In genomic region chr17:48541036-48541573, GRCh38 we compare ENCODE assay signal across 7 cellular contexts. TPM values are rescaled to one million over a fixed set of nuclear protein-coding genes. Genes with fewer than 3 reads are reported as not detected.
DNase-seq lines count a peak whose midpoint lies in the region; ATAC-seq and TF ChIP-seq lines count a peak whose summit lies in the region.
"Had no signal": no experiment of that assay in that cellular context is flagged by ENCODE, and none has a peak within 500 bp of the region (broad histone marks: within the 10 kb centered on the region; RNA-seq: fewer than 3 reads in every experiment).

No MANE protein-coding gene starts in this region.

- H3K9ac ChIP-seq in colonic mucosa (ENCODE audit: low read depth in 2 of 2, low read length in 2 of 2), result peak overlapping the region; percentile 66 to 81

- H3K4me1 ChIP-seq in colonic mucosa (no peaks in the 10 kb centered on the region), neuron (ENCODE audit: insufficient read depth, low read length) (no peaks in the 10 kb centered on the region)

- peak overlapping the region; percentile 87 for H3K27ac ChIP-seq in colonic mucosa

- no peaks in the 10 kb centered on the region for H3K9me3 ChIP-seq in colonic mucosa
- no peaks in the 10 kb centered on the region for H3K9me3 ChIP-seq in neuron (ENCODE audit: low read length)

- H3K27me3 ChIP-seq in colonic mucosa, result no peaks in the 10 kb centered on the region
- peaks cover 62% of the 10 kb centered on the region for H3K27me3 ChIP-seq in neuron (ENCODE audit: insufficient read depth, low read length)

- peak overlapping the region; percentile 58 for H2AFZ ChIP-seq in neuron (ENCODE audit: low read depth, low read length)

- H3K36me3 ChIP-seq in colonic mucosa (no peaks in the 10 kb centered on the region), neuron (ENCODE audit: insufficient read depth, low read length) (no peaks in the 10 kb centered on the region)

- H3K4me3 ChIP-seq in colonic mucosa, result peak overlapping the region; percentile 62
- H3K4me3 ChIP-seq in neuron (ENCODE audit: low read length), result peak overlapping the region; percentile 28

- peak; percentile 19 for DNase-seq in HT1080 (ENCODE audit: low read depth)
- no peak for DNase-seq in colonic mucosa
- DNase-seq in DMS79 treated with DMSO at 0.1 percent for 48 hours (lab: John Stamatoyannopoulos, UW), result no peak

- intact Hi-C loops in colonic mucosa (cut with DNase I), result no loop called here

- no peak for ATAC-seq in HG02623 (IDR thresholded peaks at IDR 0.05; ENCODE audit: unreplicated experiment)
- no peak for ATAC-seq in HG02884 (IDR thresholded peaks at IDR 0.05; ENCODE audit: unreplicated experiment)
- ATAC-seq: HCT116 had no signal

- TF ChIP-seq CTCF in colonic mucosa (IDR thresholded peaks at IDR 0.05), result no peak

RNA-seq across cellular contexts. Expression of gene HOXB2, which starts 3.8 kb away (rescaled TPM):
- 34.3 and 40.1 TPM in 2 replicates for total RNA-seq in HT1080 (2014; rRNA removed; shearing (Covaris generic))
- 52.9 and 59.0 TPM in 2 replicates for polyA plus RNA-seq in HT1080 (2015; cell fraction: cytosol; rRNA removed)
- polyA plus RNA-seq in HT1080 (2015; cell fraction: nucleus; rRNA removed), result 59.0 and 66.8 TPM in 2 replicates
- 1 to 10 TPM; 2.6 to 6.4 TPM for total RNA-seq in colonic mucosa

RNA-seq across cellular contexts. Expression of gene HOXB1, which starts 10.3 kb away (rescaled TPM):
- not detected in 2 replicates for total RNA-seq in HT1080 (2014; rRNA removed; shearing (Covaris generic))
- not detected in 2 replicates for polyA plus RNA-seq in HT1080 (2015; cell fraction: cytosol; rRNA removed)
- not detected in 2 replicates for polyA plus RNA-seq in HT1080 (2015; cell fraction: nucleus; rRNA removed)
- not detected for total RNA-seq in colonic mucosa

RNA-seq across cellular contexts. Expression of gene HOXB4, which starts 37.0 kb away (rescaled TPM):
- 3.9 and 4.3 TPM in 2 replicates for total RNA-seq in HT1080 (2014; rRNA removed; shearing (Covaris generic))
- polyA plus RNA-seq in HT1080 (2015; cell fraction: cytosol; rRNA removed), result 3.3 and 4.4 TPM in 2 replicates
- polyA plus RNA-seq in HT1080 (2015; cell fraction: nucleus; rRNA removed), result 12.6 and 13.8 TPM in 2 replicates
- 1 to 10 TPM; 2.5 to 4.7 TPM for total RNA-seq in colonic mucosa

RNA-seq across cellular contexts. Expression of gene HOXB3, which starts 48.9 kb away (rescaled TPM):
- 3.0 and 4.2 TPM in 2 replicates for total RNA-seq in HT1080 (2014; rRNA removed; shearing (Covaris generic))
- 2.4 and 4.3 TPM in 2 replicates for polyA plus RNA-seq in HT1080 (2015; cell fraction: cytosol; rRNA removed)
- polyA plus RNA-seq in HT1080 (2015; cell fraction: nucleus; rRNA removed), result 17.3 and 30.1 TPM in 2 replicates
- total RNA-seq in colonic mucosa, result 10 to 100 TPM; 17.4 to 31.8 TPM

RNA-seq across cellular contexts. Expression of gene HOXB5, which starts 52.5 kb away (rescaled TPM):
- total RNA-seq in HT1080 (2014; rRNA removed; shearing (Covaris generic)), result 0.47 and 0.51 TPM in 2 replicates
- 3.2 and 3.6 TPM in 2 replicates for polyA plus RNA-seq in HT1080 (2015; cell fraction: cytosol; rRNA removed)
- polyA plus RNA-seq in HT1080 (2015; cell fraction: nucleus; rRNA removed), result 23.0 and 23.5 TPM in 2 replicates
- 10 to 100 TPM; 11.0 to 22.7 TPM for total RNA-seq in colonic mucosa
